In genomic region chr16:86784267-86784626, GRCh38 we compare ENCODE assay signal across 20 cellular contexts.
DNase-seq lines count a peak whose midpoint lies in the region; ATAC-seq, FAIRE-seq and TF ChIP-seq lines count a peak whose summit lies in the region.
"Had no signal": no experiment of that assay in that cellular context is flagged by ENCODE, and none has a peak within 500 bp of the region (broad histone marks: within the 10 kb centered on the region; RNA-seq: fewer than 3 reads in every experiment).

No MANE protein-coding gene starts in this region.

- H3K9me3 Mint-ChIP-seq in MCF 10A (ENCODE audit: unreplicated experiment) = no peaks in the 10 kb centered on the region
- H3K9me3 Mint-ChIP-seq: CD4-positive, CD25-positive, alpha-beta regulatory T cell had no signal

- no peak for FAIRE-seq in HepG2 (lab: Jason Lieb, UNC)
- FAIRE-seq: GM12892 had no signal

- H4K20me1 ChIP-seq in HepG2 (ENCODE audit: insufficient read depth, low read length) = no peaks in the 10 kb centered on the region

- CTCF ChIA-PET in HepG2 (lab: Yijun Ruan, JAX; ENCODE audit: low intra/inter-chr PET ratio, low total read pairs) (no interaction called here), MCF 10A (lab: Yijun Ruan, JAX) (no interaction called here)

- POLR2A ChIA-PET in HepG2 (lab: Yijun Ruan, JAX) (no interaction called here), MCF 10A (lab: Yijun Ruan, JAX) (interaction anchor here (1.3 kb wide), 1 partner anchor 40 kb away, joined by 3 read pairs; no protein-coding TSS in a partner anchor)

- H3K9me3 ChIP-seq in HepG2 (ENCODE audit: low read length) = no peaks in the 10 kb centered on the region
- H3K9me3 ChIP-seq in right lobe of liver = no peaks in the 10 kb centered on the region
- no peaks in the 10 kb centered on the region for H3K9me3 ChIP-seq in spleen
- H3K9me3 ChIP-seq: BE2C, MG63 had no signal

- no peak for TF ChIP-seq RAD21 in HepG2 (CRISPR knock-in tag; IDR thresholded peaks at IDR 0.05)

- ATAC-seq in HepG2 = no peak
- ATAC-seq in right lobe of liver = no peak
- no peak for ATAC-seq in GM19452 (IDR thresholded peaks at IDR 0.05; ENCODE audit: unreplicated experiment)

- no peaks in the 10 kb centered on the region for H3K36me3 Mint-ChIP-seq in MCF 10A (ENCODE audit: insufficient read depth, unreplicated experiment)
- H3K36me3 Mint-ChIP-seq: CD4-positive, CD25-positive, alpha-beta regulatory T cell had no signal

- no peak overlapping the region for H3K4me2 ChIP-seq in HepG2 (ENCODE audit: low read depth, low read length)
- H3K4me2 ChIP-seq: KMS-11 had no signal

- 10% methylated on average over 10 of the region's 10 CpGs for WGBS in HepG2 (ENCODE audit: low lambda C conversion rate)
- WGBS in right lobe of liver (ENCODE audit: insufficient coverage, low coverage, low lambda C conversion rate, missing lambda C conversion rate) = 58% methylated on average over 3 of the region's 10 CpGs
- WGBS in spleen, 5 donors = 86 to 93% (median 89%) methylated on average over 10 of the region's 10 CpGs

- peak overlapping the region; percentile 14 for H3K27ac Mint-ChIP-seq in MCF 10A (ENCODE audit: low read depth, unreplicated experiment)

- H3K36me3 ChIP-seq in HepG2 (replicated peaks in 1 of 2; ENCODE audit: control insufficient read depth in 1 of 2, insufficient read depth in 2 of 2, low read length in 2 of 2) (no peaks in the 10 kb centered on the region), right lobe of liver (no peaks in the 10 kb centered on the region), spleen (no peaks in the 10 kb centered on the region)
- H3K36me3 ChIP-seq: BE2C, MG63 had no signal

- TF ChIP-seq POLR2A in HepG2 (IDR thresholded peaks at IDR 0.05; ENCODE audit: insufficient read depth in 1 of 2, low read depth in 2 of 2, low read length in 2 of 2) = no peak
- TF ChIP-seq POLR2A in right lobe of liver (IDR thresholded peaks at IDR 0.05) = no peak
- no peak for TF ChIP-seq POLR2A in spleen (IDR thresholded peaks at IDR 0.05)

- H3K27me3 ChIP-seq in HepG2 (ENCODE audit: control insufficient read depth in 1 of 2, insufficient read depth in 2 of 2, low read length in 2 of 2) = peaks cover under 1 to 57% of the 10 kb centered on the region in 2 experiments; a peak in 3 of 5 replicates
- H3K27me3 ChIP-seq in right lobe of liver = no peaks in the 10 kb centered on the region
- peaks cover 0 to 25% (median 0%) of the 10 kb centered on the region in 7 donors for H3K27me3 ChIP-seq in spleen (replicated peaks in 1 of 7)
- H3K27me3 ChIP-seq: MG63 had no signal

- TF ChIP-seq CTCF in HepG2 (CRISPR knock-in tag; IDR thresholded peaks at IDR 0.05) (no peak), right lobe of liver (IDR thresholded peaks at IDR 0.05) (no peak), MCF 10A (IDR thresholded peaks at IDR 0.05; ENCODE audit: unreplicated experiment) (no peak), spleen (IDR thresholded peaks at IDR 0.05 in 8 of 11, conservative IDR thresholded peaks at IDR 0.05 in 3 of 11) (no peak)

- no peak overlapping the region for H3K9ac ChIP-seq in HepG2 (ENCODE audit: insufficient read depth, low read depth, low read length)
- H3K9ac ChIP-seq: KMS-11 had no signal

- H3K79me2 ChIP-seq in HepG2 (ENCODE audit: insufficient read depth, low read length) = no peaks in the 10 kb centered on the region

- DNase-seq in HepG2 (ENCODE audit: low spot score) = no peak
- no peak for DNase-seq in right lobe of liver
- DNase-seq in MCF 10A (ENCODE audit: unreplicated experiment) = no peak
- peak; percentile 50 for DNase-seq in myocyte (ENCODE audit: low read depth)
- no peak for DNase-seq in COLO829 (ENCODE audit: low spot score)
- DNase-seq in spleen = no peak
- DNase-seq in activated CD4-positive, CD25-positive, alpha-beta regulatory T cell (lab: John Stamatoyannopoulos, UW) = no peak
- DNase-seq: BE2C; CD4-positive, CD25-positive, alpha-beta regulatory T cell; H7; NCI-H1048; NCI-H1436; NCI-H1930; NCI-H226; NCI-H524 had no signal

- H2AFZ ChIP-seq in HepG2 (ENCODE audit: low read length) = no peak overlapping the region

- BruUV-seq in HepG2 (replicated peaks; lab: Mats Ljungman, UMichigan) (no TSS peak), MCF 10A (replicated peaks; lab: Mats Ljungman, UMichigan) (no TSS peak)

- no peak overlapping the region for H3K4me3 ChIP-seq in HepG2 (replicated peaks in 1 of 3; ENCODE audit: insufficient read depth in 1 of 3, low read depth in 2 of 3, low read length in 3 of 3)
- H3K4me3 ChIP-seq in right lobe of liver = no peak overlapping the region
- H3K4me3 ChIP-seq in spleen = no peak overlapping the region
- H3K4me3 ChIP-seq: MG63 had no signal

- no peak overlapping the region for H3K27ac ChIP-seq in HepG2 (ENCODE audit: extremely low read length, insufficient read depth, low read length)
- no peak overlapping the region for H3K27ac ChIP-seq in right lobe of liver
- no peak overlapping the region for H3K27ac ChIP-seq in spleen
- H3K27ac ChIP-seq: 22Rv1, KMS-11 had no signal

- H3K27me3 Mint-ChIP-seq in MCF 10A (ENCODE audit: insufficient read depth, unreplicated experiment) = no peaks in the 10 kb centered on the region
- H3K27me3 Mint-ChIP-seq: CD4-positive, CD25-positive, alpha-beta regulatory T cell had no signal

- peaks cover 11% of the 10 kb centered on the region for H3K4me1 Mint-ChIP-seq in MCF 10A (ENCODE audit: insufficient read depth, unreplicated experiment)

- in situ Hi-C loops in HepG2 (cut with HindIII; ENCODE audit: extremely low pct_ligation_motif_present, low pct_unique_long_range_greater_than_20kb) = no loop called here

- H3K4me1 ChIP-seq in HepG2 (ENCODE audit: insufficient read depth, low read length) (no peaks in the 10 kb centered on the region), right lobe of liver (no peaks in the 10 kb centered on the region), spleen (no peaks in the 10 kb centered on the region)
- H3K4me1 ChIP-seq: BE2C had no signal

- H3K4me3 Mint-ChIP-seq in MCF 10A (ENCODE audit: unreplicated experiment) = no peak overlapping the region
- H3K4me3 Mint-ChIP-seq: CD4-positive, CD25-positive, alpha-beta regulatory T cell had no signal

- no peak for TF ChIP-seq EP300 in HepG2 (IDR thresholded peaks at IDR 0.05; ENCODE audit: low read depth in 2 of 2, low read length in 2 of 2)
- TF ChIP-seq EP300 in HepG2 (CRISPR knock-in tag; IDR thresholded peaks at IDR 0.05; ENCODE audit: borderline replicate concordance) = no peak

- intact Hi-C loops in HepG2 (cut with micrococcal nuclease; ENCODE audit: unreplicated experiment) (no loop called here), right lobe of liver (cut with DNase I) (no loop called here), MCF 10A (cut with micrococcal nuclease) (no loop called here), spleen (cut with DNase I; ENCODE audit: low total_unique reads) (no loop called here)

TF ChIP-seq in HepG2, 621 proteins besides CTCF, POLR2A, EP300 and RAD21:
- 0 out of 2 replicates have a peak, but pooled peaks have one; percentile 10 for TF ChIP-seq ATF7 (IDR thresholded peaks at IDR 0.05)
- no peak for TF ChIP-seq ATF7 (CRISPR knock-in tag; IDR thresholded peaks at IDR 0.05)
- no peak for TF ChIP-seq ESRRA (CRISPR knock-in tag; IDR thresholded peaks at IDR 0.05; ENCODE audit: low read depth)
- no peak for TF ChIP-seq GZF1 (CRISPR knock-in tag; IDR thresholded peaks at IDR 0.05)
- no peak for TF ChIP-seq PBX3 (CRISPR knock-in tag; IDR thresholded peaks at IDR 0.05; ENCODE audit: borderline replicate concordance)
